1 cellular context compared by ENCODE assay signal in the genomic region with DNA sequence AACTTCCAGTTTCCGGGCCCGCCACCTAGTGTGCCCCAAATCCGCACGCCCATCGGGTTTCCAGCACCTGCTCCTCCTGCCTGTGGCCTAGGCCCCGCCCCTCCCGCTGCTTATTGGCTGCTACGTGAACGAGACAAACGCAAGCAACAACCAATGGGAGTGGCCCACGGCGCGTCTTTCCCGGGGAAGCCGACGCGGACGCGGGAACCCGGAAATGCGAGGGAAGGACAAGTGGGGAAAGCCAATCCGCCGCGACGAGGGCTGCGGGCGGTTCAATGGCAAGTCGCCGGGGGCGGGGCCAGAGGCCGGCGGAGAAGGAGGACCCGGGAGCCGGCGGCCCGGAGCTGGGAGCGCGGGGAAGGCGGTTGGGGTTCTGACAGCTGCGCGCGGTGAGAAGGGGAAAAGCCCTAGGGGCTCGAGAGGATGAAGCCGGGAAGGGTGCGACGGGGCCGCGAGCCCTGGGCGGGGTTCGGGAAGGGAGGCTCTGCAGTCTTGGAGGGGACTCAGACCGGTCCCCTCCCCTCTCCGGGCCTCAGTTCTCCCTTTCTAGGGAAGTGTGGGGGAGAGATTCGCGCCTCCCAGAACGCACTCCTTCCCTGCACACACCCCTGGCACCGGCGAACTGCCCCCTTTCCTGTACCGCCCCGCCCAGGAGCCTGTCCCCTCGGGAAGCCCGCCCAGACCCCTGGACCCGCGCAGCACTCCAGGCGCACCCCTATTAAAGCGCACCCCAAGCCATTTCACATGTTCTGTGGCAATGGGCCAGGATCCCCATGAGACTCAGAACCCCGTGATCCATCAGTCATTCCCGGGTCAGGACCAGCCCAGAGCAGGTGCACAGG.
A peak's percentile ranks its signal among the peaks of the same experiment; 100 is the strongest.
TF ChIP-seq lines count a peak whose summit lies in the region.

A gene (plus strand): TSS at position 305 of the 842 bp plus-strand sequence. CDS start 1,696 bp downstream, outside the sequence.

TF ChIP-seq in K562, 482 proteins besides CTCF, POLR2A, EP300 and RAD21 (continued from another document and continues in another):
- TF ChIP-seq, protein P1, sequence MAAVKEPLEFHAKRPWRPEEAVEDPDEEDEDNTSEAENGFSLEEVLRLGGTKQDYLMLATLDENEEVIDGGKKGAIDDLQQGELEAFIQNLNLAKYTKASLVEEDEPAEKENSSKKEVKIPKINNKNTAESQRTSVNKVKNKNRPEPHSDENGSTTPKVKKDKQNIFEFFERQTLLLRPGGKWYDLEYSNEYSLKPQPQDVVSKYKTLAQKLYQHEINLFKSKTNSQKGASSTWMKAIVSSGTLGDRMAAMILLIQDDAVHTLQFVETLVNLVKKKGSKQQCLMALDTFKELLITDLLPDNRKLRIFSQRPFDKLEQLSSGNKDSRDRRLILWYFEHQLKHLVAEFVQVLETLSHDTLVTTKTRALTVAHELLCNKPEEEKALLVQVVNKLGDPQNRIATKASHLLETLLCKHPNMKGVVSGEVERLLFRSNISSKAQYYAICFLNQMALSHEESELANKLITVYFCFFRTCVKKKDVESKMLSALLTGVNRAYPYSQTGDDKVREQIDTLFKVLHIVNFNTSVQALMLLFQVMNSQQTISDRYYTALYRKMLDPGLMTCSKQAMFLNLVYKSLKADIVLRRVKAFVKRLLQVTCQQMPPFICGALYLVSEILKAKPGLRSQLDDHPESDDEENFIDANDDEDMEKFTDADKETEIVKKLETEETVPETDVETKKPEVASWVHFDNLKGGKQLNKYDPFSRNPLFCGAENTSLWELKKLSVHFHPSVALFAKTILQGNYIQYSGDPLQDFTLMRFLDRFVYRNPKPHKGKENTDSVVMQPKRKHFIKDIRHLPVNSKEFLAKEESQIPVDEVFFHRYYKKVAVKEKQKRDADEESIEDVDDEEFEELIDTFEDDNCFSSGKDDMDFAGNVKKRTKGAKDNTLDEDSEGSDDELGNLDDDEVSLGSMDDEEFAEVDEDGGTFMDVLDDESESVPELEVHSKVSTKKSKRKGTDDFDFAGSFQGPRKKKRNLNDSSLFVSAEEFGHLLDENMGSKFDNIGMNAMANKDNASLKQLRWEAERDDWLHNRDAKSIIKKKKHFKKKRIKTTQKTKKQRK (IDR thresholded peaks at IDR 0.05; ENCODE audit: borderline replicate concordance, low read depth, low read length), result peak; percentile 56
- TF ChIP-seq, protein P2, sequence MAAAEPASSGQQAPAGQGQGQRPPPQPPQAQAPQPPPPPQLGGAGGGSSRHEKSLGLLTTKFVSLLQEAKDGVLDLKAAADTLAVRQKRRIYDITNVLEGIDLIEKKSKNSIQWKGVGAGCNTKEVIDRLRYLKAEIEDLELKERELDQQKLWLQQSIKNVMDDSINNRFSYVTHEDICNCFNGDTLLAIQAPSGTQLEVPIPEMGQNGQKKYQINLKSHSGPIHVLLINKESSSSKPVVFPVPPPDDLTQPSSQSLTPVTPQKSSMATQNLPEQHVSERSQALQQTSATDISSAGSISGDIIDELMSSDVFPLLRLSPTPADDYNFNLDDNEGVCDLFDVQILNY (CRISPR knock-in tag; IDR thresholded peaks at IDR 0.05), result 0 out of 2 replicates have a peak, but pooled peaks have one; percentile 27
- TF ChIP-seq, protein P3, sequence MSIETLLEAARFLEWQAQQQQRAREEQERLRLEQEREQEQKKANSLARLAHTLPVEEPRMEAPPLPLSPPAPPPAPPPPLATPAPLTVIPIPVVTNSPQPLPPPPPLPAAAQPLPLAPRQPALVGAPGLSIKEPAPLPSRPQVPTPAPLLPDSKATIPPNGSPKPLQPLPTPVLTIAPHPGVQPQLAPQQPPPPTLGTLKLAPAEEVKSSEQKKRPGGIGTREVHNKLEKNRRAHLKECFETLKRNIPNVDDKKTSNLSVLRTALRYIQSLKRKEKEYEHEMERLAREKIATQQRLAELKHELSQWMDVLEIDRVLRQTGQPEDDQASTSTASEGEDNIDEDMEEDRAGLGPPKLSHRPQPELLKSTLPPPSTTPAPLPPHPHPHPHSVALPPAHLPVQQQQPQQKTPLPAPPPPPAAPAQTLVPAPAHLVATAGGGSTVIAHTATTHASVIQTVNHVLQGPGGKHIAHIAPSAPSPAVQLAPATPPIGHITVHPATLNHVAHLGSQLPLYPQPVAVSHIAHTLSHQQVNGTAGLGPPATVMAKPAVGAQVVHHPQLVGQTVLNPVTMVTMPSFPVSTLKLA (conservative IDR thresholded peaks at IDR 0.05), result peak; percentile 64 to 83
- TF ChIP-seq CREB1 (IDR thresholded peaks at IDR 0.05), result peak; percentile 89
- peak; percentile 91 for TF ChIP-seq CREB1 (CRISPR knock-in tag; IDR thresholded peaks at IDR 0.05)
- peak; percentile 34; the same call in 1 of the 2 replicates for TF ChIP-seq DIDO1 (tag; IDR thresholded peaks at IDR 0.05; ENCODE audit: low read depth)
- TF ChIP-seq NFYB (IDR thresholded peaks at IDR 0.05; ENCODE audit: extremely low read depth, insufficient read length), result peak; percentile 94
- TF ChIP-seq CREM (IDR thresholded peaks at IDR 0.05; ENCODE audit: low read depth), result peak; percentile 94
- no peak for TF ChIP-seq ZNF408 (CRISPR knock-in tag; IDR thresholded peaks at IDR 0.05; ENCODE audit: low read depth)
- TF ChIP-seq NFE2 (IDR thresholded peaks at IDR 0.05; ENCODE audit: low read depth), result no peak
- peak; percentile 95 for TF ChIP-seq ELF2 (CRISPR knock-in tag; IDR thresholded peaks at IDR 0.05)
- TF ChIP-seq, protein P4, sequence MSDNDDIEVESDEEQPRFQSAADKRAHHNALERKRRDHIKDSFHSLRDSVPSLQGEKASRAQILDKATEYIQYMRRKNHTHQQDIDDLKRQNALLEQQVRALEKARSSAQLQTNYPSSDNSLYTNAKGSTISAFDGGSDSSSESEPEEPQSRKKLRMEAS (CRISPR knock-in tag; IDR thresholded peaks at IDR 0.05), result peak; percentile 94
- no peak for TF ChIP-seq ZNF79 (CRISPR knock-in tag; IDR thresholded peaks at IDR 0.05; ENCODE audit: low read depth)
- TF ChIP-seq, protein P5, sequence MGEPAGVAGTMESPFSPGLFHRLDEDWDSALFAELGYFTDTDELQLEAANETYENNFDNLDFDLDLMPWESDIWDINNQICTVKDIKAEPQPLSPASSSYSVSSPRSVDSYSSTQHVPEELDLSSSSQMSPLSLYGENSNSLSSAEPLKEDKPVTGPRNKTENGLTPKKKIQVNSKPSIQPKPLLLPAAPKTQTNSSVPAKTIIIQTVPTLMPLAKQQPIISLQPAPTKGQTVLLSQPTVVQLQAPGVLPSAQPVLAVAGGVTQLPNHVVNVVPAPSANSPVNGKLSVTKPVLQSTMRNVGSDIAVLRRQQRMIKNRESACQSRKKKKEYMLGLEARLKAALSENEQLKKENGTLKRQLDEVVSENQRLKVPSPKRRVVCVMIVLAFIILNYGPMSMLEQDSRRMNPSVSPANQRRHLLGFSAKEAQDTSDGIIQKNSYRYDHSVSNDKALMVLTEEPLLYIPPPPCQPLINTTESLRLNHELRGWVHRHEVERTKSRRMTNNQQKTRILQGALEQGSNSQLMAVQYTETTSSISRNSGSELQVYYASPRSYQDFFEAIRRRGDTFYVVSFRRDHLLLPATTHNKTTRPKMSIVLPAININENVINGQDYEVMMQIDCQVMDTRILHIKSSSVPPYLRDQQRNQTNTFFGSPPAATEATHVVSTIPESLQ (CRISPR knock-in tag; IDR thresholded peaks at IDR 0.05), result peak; percentile 84; the same call in 1 of the 2 replicates
- TF ChIP-seq BHLHE40 (IDR thresholded peaks at IDR 0.05; ENCODE audit: low read length), result peak; percentile 50; the same call in 1 of the 2 replicates
- no peak for TF ChIP-seq FOXA1 (IDR thresholded peaks at IDR 0.05; ENCODE audit: borderline replicate concordance)
- TF ChIP-seq, protein P6, sequence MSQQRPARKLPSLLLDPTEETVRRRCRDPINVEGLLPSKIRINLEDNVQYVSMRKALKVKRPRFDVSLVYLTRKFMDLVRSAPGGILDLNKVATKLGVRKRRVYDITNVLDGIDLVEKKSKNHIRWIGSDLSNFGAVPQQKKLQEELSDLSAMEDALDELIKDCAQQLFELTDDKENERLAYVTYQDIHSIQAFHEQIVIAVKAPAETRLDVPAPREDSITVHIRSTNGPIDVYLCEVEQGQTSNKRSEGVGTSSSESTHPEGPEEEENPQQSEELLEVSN (IDR thresholded peaks at IDR 0.05; ENCODE audit: borderline replicate concordance in 1 of 2, extremely low read depth in 1 of 2, insufficient read depth in 1 of 2, insufficient read length in 1 of 2, low read depth in 1 of 2, low read length in 1 of 2, poor library complexity in 1 of 2, severe bottlenecking in 1 of 2), result peak; percentile 67 to 81
- TF ChIP-seq ATF7 (IDR thresholded peaks at IDR 0.05), result peak; percentile 73; the same call in 1 of the 2 replicates
- TF ChIP-seq CXXC5 (CRISPR knock-in tag; IDR thresholded peaks at IDR 0.05), result peak; percentile 96
- TF ChIP-seq SUPT5H (IDR thresholded peaks at IDR 0.05), result peak; percentile 77
- TF ChIP-seq, protein P7, sequence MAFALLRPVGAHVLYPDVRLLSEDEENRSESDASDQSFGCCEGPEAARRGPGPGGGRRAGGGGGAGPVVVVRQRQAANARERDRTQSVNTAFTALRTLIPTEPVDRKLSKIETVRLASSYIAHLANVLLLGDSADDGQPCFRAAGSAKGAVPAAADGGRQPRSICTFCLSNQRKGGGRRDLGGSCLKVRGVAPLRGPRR (CRISPR knock-in tag; IDR thresholded peaks at IDR 0.05), result no peak
- TF ChIP-seq ZBTB7A (IDR thresholded peaks at IDR 0.05; ENCODE audit: borderline replicate concordance, control insufficient read depth, low read depth, low read length), result 0 out of 2 replicates have a peak, but pooled peaks have one; percentile 26
- no peak; the same call in 1 of the 2 replicates for TF ChIP-seq CBX1 (IDR thresholded peaks at IDR 0.05; ENCODE audit: low read depth)
- TF ChIP-seq EP400 (IDR thresholded peaks at IDR 0.05), result peak; percentile 86
- TF ChIP-seq NFIC (IDR thresholded peaks at IDR 0.05), result peak; percentile 61
- peak; percentile 83 for TF ChIP-seq GABPB1 (CRISPR knock-in tag; IDR thresholded peaks at IDR 0.05)
- TF ChIP-seq, protein P8, sequence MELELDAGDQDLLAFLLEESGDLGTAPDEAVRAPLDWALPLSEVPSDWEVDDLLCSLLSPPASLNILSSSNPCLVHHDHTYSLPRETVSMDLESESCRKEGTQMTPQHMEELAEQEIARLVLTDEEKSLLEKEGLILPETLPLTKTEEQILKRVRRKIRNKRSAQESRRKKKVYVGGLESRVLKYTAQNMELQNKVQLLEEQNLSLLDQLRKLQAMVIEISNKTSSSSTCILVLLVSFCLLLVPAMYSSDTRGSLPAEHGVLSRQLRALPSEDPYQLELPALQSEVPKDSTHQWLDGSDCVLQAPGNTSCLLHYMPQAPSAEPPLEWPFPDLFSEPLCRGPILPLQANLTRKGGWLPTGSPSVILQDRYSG (tag; conservative IDR thresholded peaks at IDR 0.05; ENCODE audit: low read depth), result no peak
- TF ChIP-seq PHB (CRISPR knock-in tag; IDR thresholded peaks at IDR 0.05), result 0 out of 2 replicates have a peak, but pooled peaks have one; percentile 28
- no peak for TF ChIP-seq IRF2 (CRISPR knock-in tag; IDR thresholded peaks at IDR 0.05)
- TF ChIP-seq, protein P9, sequence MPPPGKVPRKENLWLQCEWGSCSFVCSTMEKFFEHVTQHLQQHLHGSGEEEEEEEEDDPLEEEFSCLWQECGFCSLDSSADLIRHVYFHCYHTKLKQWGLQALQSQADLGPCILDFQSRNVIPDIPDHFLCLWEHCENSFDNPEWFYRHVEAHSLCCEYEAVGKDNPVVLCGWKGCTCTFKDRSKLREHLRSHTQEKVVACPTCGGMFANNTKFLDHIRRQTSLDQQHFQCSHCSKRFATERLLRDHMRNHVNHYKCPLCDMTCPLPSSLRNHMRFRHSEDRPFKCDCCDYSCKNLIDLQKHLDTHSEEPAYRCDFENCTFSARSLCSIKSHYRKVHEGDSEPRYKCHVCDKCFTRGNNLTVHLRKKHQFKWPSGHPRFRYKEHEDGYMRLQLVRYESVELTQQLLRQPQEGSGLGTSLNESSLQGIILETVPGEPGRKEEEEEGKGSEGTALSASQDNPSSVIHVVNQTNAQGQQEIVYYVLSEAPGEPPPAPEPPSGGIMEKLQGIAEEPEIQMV (tag; conservative IDR thresholded peaks at IDR 0.05; ENCODE audit: low read depth), result peak; percentile 77
- TF ChIP-seq, protein P10, sequence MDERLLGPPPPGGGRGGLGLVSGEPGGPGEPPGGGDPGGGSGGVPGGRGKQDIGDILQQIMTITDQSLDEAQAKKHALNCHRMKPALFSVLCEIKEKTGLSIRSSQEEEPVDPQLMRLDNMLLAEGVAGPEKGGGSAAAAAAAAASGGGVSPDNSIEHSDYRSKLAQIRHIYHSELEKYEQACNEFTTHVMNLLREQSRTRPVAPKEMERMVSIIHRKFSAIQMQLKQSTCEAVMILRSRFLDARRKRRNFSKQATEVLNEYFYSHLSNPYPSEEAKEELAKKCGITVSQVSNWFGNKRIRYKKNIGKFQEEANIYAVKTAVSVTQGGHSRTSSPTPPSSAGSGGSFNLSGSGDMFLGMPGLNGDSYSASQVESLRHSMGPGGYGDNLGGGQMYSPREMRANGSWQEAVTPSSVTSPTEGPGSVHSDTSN (CRISPR knock-in tag; IDR thresholded peaks at IDR 0.05; ENCODE audit: low read depth), result peak; percentile 81
- TF ChIP-seq, protein P10 (tag; conservative IDR thresholded peaks at IDR 0.05; ENCODE audit: low read depth), result peak; percentile 97
- TF ChIP-seq, protein P11, sequence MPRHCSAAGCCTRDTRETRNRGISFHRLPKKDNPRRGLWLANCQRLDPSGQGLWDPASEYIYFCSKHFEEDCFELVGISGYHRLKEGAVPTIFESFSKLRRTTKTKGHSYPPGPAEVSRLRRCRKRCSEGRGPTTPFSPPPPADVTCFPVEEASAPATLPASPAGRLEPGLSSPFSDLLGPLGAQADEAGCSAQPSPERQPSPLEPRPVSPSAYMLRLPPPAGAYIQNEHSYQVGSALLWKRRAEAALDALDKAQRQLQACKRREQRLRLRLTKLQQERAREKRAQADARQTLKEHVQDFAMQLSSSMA (CRISPR knock-in tag; IDR thresholded peaks at IDR 0.05), result no peak
- peak; percentile 41 for TF ChIP-seq ATF1 (CRISPR knock-in tag; IDR thresholded peaks at IDR 0.05)
- peak; percentile 93 for TF ChIP-seq ATF1 (tag; IDR thresholded peaks at IDR 0.05)
- no peak for TF ChIP-seq PHB2 (IDR thresholded peaks at IDR 0.05; ENCODE audit: low read depth)
- TF ChIP-seq, protein P12, sequence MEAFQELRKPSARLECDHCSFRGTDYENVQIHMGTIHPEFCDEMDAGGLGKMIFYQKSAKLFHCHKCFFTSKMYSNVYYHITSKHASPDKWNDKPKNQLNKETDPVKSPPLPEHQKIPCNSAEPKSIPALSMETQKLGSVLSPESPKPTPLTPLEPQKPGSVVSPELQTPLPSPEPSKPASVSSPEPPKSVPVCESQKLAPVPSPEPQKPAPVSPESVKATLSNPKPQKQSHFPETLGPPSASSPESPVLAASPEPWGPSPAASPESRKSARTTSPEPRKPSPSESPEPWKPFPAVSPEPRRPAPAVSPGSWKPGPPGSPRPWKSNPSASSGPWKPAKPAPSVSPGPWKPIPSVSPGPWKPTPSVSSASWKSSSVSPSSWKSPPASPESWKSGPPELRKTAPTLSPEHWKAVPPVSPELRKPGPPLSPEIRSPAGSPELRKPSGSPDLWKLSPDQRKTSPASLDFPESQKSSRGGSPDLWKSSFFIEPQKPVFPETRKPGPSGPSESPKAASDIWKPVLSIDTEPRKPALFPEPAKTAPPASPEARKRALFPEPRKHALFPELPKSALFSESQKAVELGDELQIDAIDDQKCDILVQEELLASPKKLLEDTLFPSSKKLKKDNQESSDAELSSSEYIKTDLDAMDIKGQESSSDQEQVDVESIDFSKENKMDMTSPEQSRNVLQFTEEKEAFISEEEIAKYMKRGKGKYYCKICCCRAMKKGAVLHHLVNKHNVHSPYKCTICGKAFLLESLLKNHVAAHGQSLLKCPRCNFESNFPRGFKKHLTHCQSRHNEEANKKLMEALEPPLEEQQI (IDR thresholded peaks at IDR 0.05), result no peak
- TF ChIP-seq PHF20 (IDR thresholded peaks at IDR 0.05; ENCODE audit: partially characterized antibody), result peak; percentile 71
